ENCODE assay signal across 13 cellular contexts in the genomic region with DNA sequence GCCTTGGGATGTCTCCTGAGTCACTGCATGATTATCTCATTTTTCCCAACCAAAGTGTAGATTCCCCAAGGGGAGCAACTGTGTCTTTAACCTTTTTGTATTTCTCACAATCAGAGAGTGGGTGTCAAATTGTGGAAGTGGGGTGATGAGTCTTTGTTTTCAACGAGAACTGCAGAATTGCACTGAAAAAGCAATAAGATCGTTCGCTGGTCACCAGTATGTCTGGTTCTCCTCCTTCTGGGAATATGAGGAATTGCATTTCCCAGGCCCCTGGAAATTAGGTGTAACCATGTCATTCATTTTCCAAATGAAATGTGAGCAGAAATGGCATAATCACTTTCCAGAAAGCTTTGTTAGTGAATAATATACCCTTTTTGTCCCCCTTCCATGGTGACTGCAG.
A peak's percentile ranks its signal among the peaks of the same experiment; 100 is the strongest.
DNase-seq lines count a peak whose midpoint lies in the region; ATAC-seq and TF ChIP-seq lines count a peak whose summit lies in the region.
"Had no signal": no experiment of that assay in that cellular context is flagged by ENCODE, and none has a peak within 500 bp of the region (broad histone marks: within the 10 kb centered on the region; RNA-seq: fewer than 3 reads in every experiment).

No MANE protein-coding gene starts in this region.

- peak; percentile 15 for TF ChIP-seq CTCF in DND-41 (IDR thresholded peaks at IDR 0.05; ENCODE audit: borderline replicate concordance, extremely low read depth, low read length, poor library complexity, severe bottlenecking)
- TF ChIP-seq CTCF in VCaP (conservative IDR thresholded peaks at IDR 0.05), result peak; percentile 76
- peak; percentile 21 for TF ChIP-seq CTCF in foreskin fibroblast (IDR thresholded peaks at IDR 0.05; ENCODE audit: low read depth, low read length)
- TF ChIP-seq CTCF in osteoblast (IDR thresholded peaks at IDR 0.05; ENCODE audit: extremely low read depth, low read depth, low read length), result peak; percentile 39

- no peak overlapping the region for H3K27ac ChIP-seq in DND-41 (ENCODE audit: low read length)
- no peak overlapping the region for H3K27ac ChIP-seq in VCaP
- H3K27ac ChIP-seq in osteoblast (ENCODE audit: low read depth, low read length), result no peak overlapping the region

- H3K9ac ChIP-seq in DND-41 (ENCODE audit: low read depth, low read length), result no peak overlapping the region

- no peak for ATAC-seq in DND-41 (ENCODE audit: insufficient read depth, low read depth)

- H3K9me3 ChIP-seq in DND-41 (ENCODE audit: insufficient read depth, low read length, severe bottlenecking) (no peaks in the 10 kb centered on the region), osteoblast (ENCODE audit: low read depth, low read length) (no peaks in the 10 kb centered on the region)

- H2AFZ ChIP-seq in DND-41 (ENCODE audit: low read depth, low read length) (no peak overlapping the region), osteoblast (ENCODE audit: low read length) (no peak overlapping the region)

- H3K27me3 ChIP-seq in DND-41 (ENCODE audit: insufficient read depth, low read length, poor library complexity), result no peaks in the 10 kb centered on the region
- no peaks in the 10 kb centered on the region for H3K27me3 ChIP-seq in osteoblast (ENCODE audit: insufficient read depth, low read length)

- H3K36me3 ChIP-seq in DND-41 (ENCODE audit: insufficient read depth, low read length), result no peaks in the 10 kb centered on the region
- no peaks in the 10 kb centered on the region for H3K36me3 ChIP-seq in osteoblast (ENCODE audit: insufficient read depth, low read length)

- H3K79me2 ChIP-seq in DND-41 (ENCODE audit: insufficient read depth, low read length) (no peaks in the 10 kb centered on the region), osteoblast (ENCODE audit: insufficient read depth, low read length) (no peaks in the 10 kb centered on the region)

- H3K4me3 ChIP-seq in DND-41 (ENCODE audit: low read depth in 1 of 2, low read length in 2 of 2), result no peak overlapping the region
- H3K4me3 ChIP-seq in foreskin fibroblast (ENCODE audit: low read depth in 1 of 2, low read length in 2 of 2), result no peak overlapping the region
- H3K4me3 ChIP-seq in osteoblast (ENCODE audit: insufficient read depth, low read length), result no peak overlapping the region

- H3K4me1 ChIP-seq in DND-41 (ENCODE audit: insufficient read depth, low read length) (no peaks in the 10 kb centered on the region), osteoblast (ENCODE audit: insufficient read depth, low read length) (no peaks in the 10 kb centered on the region)

- H3K4me2 ChIP-seq in DND-41 (ENCODE audit: insufficient read depth, low read length), result no peak overlapping the region
- no peak overlapping the region for H3K4me2 ChIP-seq in osteoblast (ENCODE audit: insufficient read depth, low read length)

- H4K20me1 ChIP-seq in DND-41 (ENCODE audit: insufficient read depth, low read length) (no peaks in the 10 kb centered on the region), osteoblast (ENCODE audit: insufficient read depth, low read length) (no peaks in the 10 kb centered on the region)

- no peak for DNase-seq in DND-41
- peak in 1 of 2 donors; percentile 30 for DNase-seq in foreskin fibroblast
- DNase-seq in osteoblast (ENCODE audit: insufficient read length, low spot score, missing footprints), result no peak
- DNase-seq in GM19240 (ENCODE audit: insufficient read length, low spot score), result no peak
- DNase-seq in NOMO-1 (lab: John Stamatoyannopoulos, UW; ENCODE audit: unreplicated experiment in 2 of 2), result no peak
- no peak for DNase-seq in dedifferentiated amniotic fluid mesenchymal stem cell (ENCODE audit: extremely low spot score)
- no peak for DNase-seq in NOMO-1 treated with dmso at 0.1 percent for 144 hours (lab: John Stamatoyannopoulos, UW; ENCODE audit: unreplicated experiment)
- DNase-seq: activated CD4-positive, alpha-beta T cell treated with anti-CD3 and anti-CD28 coated beads for 4 hours; anterior cingulate cortex; Calu3; IMR-90; NCI-H1694 treated with DMSO at 0.1 percent for 48 hours had no signal

Comparison
In these comparisons a context has a peak if more than half of its experiments do, and no peak if none do; other contexts are left out.
1. CTCF ChIP-seq: peak in every context shown above with its lines; median percentile 76 in VCaP; 39 in osteoblast; 21 in foreskin fibroblast; 15 in DND-41.